Comparison of ENCODE assay signal across 1 cellular context in genomic region chr6:87706187-87706966, GRCh38.
A peak's percentile ranks its signal among the peaks of the same experiment; 100 is the strongest.
TF ChIP-seq lines count a peak whose summit lies in the region.

No MANE protein-coding gene starts in this region.

TF ChIP-seq in K562, 482 proteins besides CTCF, POLR2A, EP300 and RAD21 (continued from another document):
- TF ChIP-seq ZNF121 (CRISPR knock-in tag; conservative IDR thresholded peaks at IDR 0.05) (peak; percentile 88), ATF7 (IDR thresholded peaks at IDR 0.05) (no peak), CBX1 (IDR thresholded peaks at IDR 0.05; ENCODE audit: low read depth) (no peak), ZKSCAN1 (IDR thresholded peaks at IDR 0.05; ENCODE audit: low read depth, low read length) (no peak), PML (IDR thresholded peaks at IDR 0.05; ENCODE audit: low read length) (no peak), SIN3A (IDR thresholded peaks at IDR 0.05; ENCODE audit: borderline replicate concordance in 2 of 2, control insufficient read depth in 1 of 2, low read depth in 2 of 2, low read length in 2 of 2) (no peak), ADNP (tag; IDR thresholded peaks at IDR 0.05) (peak; percentile 49; the same call in 1 of the 2 replicates), SMAD2 (IDR thresholded peaks at IDR 0.05; ENCODE audit: low read depth, low read length) (no peak), ZNF780A (CRISPR knock-in tag; IDR thresholded peaks at IDR 0.05) (no peak), KAT8 (IDR thresholded peaks at IDR 0.05; ENCODE audit: low read depth) (no peak), HLTF (IDR thresholded peaks at IDR 0.05) (0 out of 2 replicates have a peak, but pooled peaks have one; percentile 31), PRPF4 (IDR thresholded peaks at IDR 0.05; ENCODE audit: insufficient read depth, low read depth, low read length, poor library complexity, severe bottlenecking) (no peak), ZNF316 (IDR thresholded peaks at IDR 0.05) (peak; percentile 77), ARID2 (IDR thresholded peaks at IDR 0.05) (no peak), NR1H2 (CRISPR knock-in tag; IDR thresholded peaks at IDR 0.05) (no peak), ZNF431 (CRISPR knock-in tag; IDR thresholded peaks at IDR 0.05) (no peak), GTF2F1 (IDR thresholded peaks at IDR 0.05; ENCODE audit: low read depth, low read length) (no peak), MEF2A (IDR thresholded peaks at IDR 0.05; ENCODE audit: control insufficient read depth, low read depth, low read length) (no peak), HCFC1 (IDR thresholded peaks at IDR 0.05; ENCODE audit: low read depth, low read length) (no peak), LARP7 (IDR thresholded peaks at IDR 0.05) (no peak), HIVEP1 (CRISPR knock-in tag; IDR thresholded peaks at IDR 0.05) (no peak), MAFK (IDR thresholded peaks at IDR 0.05; ENCODE audit: low read length) (peak; percentile 64; the same call in 1 of the 2 replicates), POLR2G (IDR thresholded peaks at IDR 0.05; ENCODE audit: low read depth, low read length) (no peak), ZBTB49 (CRISPR knock-in tag; IDR thresholded peaks at IDR 0.05; ENCODE audit: borderline replicate concordance) (no peak), ELF4 (CRISPR knock-in tag; IDR thresholded peaks at IDR 0.05) (no peak)
- TF ChIP-seq, protein P1, sequence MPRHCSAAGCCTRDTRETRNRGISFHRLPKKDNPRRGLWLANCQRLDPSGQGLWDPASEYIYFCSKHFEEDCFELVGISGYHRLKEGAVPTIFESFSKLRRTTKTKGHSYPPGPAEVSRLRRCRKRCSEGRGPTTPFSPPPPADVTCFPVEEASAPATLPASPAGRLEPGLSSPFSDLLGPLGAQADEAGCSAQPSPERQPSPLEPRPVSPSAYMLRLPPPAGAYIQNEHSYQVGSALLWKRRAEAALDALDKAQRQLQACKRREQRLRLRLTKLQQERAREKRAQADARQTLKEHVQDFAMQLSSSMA (CRISPR knock-in tag; IDR thresholded peaks at IDR 0.05) = no peak
- TF ChIP-seq, protein P2, sequence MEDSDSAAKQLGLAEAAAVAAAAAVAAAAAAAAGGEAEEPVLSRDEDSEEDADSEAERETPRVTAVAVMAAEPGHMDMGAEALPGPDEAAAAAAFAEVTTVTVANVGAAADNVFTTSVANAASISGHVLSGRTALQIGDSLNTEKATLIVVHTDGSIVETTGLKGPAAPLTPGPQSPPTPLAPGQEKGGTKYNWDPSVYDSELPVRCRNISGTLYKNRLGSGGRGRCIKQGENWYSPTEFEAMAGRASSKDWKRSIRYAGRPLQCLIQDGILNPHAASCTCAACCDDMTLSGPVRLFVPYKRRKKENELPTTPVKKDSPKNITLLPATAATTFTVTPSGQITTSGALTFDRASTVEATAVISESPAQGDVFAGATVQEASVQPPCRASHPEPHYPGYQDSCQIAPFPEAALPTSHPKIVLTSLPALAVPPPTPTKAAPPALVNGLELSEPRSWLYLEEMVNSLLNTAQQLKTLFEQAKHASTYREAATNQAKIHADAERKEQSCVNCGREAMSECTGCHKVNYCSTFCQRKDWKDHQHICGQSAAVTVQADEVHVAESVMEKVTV (CRISPR knock-in tag; IDR thresholded peaks at IDR 0.05) = no peak
- TF ChIP-seq, protein P3, sequence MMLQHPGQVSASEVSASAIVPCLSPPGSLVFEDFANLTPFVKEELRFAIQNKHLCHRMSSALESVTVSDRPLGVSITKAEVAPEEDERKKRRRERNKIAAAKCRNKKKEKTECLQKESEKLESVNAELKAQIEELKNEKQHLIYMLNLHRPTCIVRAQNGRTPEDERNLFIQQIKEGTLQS (IDR thresholded peaks at IDR 0.05) = peak; percentile 78
- TF ChIP-seq, protein P3 (CRISPR knock-in tag; conservative IDR thresholded peaks at IDR 0.05) = no peak
